26 cellular contexts compared by ENCODE assay signal in the genomic region with DNA sequence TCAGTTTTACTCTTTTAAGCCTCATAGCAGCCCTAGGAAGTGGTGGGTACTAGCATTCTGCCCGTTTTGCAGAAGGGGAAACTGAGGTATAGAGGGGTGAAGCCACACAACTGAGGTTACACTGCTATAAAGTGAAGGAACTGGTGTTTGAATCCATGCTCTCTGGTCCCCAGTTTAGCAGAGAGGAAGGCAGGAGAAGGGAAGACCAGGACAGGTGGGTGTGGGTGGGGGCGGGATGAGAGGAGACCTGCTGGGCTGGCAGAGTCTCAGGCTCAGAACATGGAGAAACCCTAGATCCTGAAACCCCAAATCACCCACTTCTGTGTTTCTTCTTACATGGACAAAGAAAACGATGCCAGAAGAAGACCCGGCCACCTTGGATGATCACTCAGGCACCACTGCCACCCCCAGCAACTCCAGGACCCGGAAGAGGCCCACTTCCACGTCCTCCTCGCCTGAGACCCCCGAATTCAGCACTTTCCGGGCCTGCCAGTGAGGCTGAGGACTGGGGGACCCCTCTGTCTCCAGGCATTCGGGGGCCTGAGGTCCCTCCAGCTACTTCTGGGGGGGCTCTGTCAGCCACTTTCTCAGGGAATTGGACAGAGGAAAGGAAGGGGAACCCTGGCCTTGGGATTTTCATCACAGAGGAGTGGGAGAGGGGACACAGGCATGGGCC. TPM values are rescaled to one million over a fixed set of nuclear protein-coding genes. Genes with fewer than 3 reads are reported as not detected.
DNase-seq lines count a peak whose midpoint lies in the region; ATAC-seq and TF ChIP-seq lines count a peak whose summit lies in the region.
"Had no signal": no experiment of that assay in that cellular context is flagged by ENCODE, and none has a peak within 500 bp of the region (broad histone marks: within the 10 kb centered on the region; RNA-seq: fewer than 3 reads in every experiment).

No MANE protein-coding gene starts in this region.

- H3K4me3 ChIP-seq in spleen (no peak overlapping the region), right atrium auricular region (no peak overlapping the region)
- H3K4me3 ChIP-seq: ascending aorta had no signal

- H3K36me3 Mint-ChIP-seq in activated T-cell treated with anti-CD3 and anti-CD28 coated beads, Interleukin-2, amount 50 U/mL, for 72 hours (ENCODE audit: insufficient read depth in 2 of 2), result peaks cover 0 to 1% of the 10 kb centered on the region in 2 donors
- H3K36me3 Mint-ChIP-seq in activated T-cell treated with anti-CD3 and anti-CD28 coated beads, Interleukin-2, amount 50 U/mL, for 24 hours (ENCODE audit: low read depth), result peaks cover 12% of the 10 kb centered on the region
- peaks cover 3% of the 10 kb centered on the region for H3K36me3 Mint-ChIP-seq in endothelial cell (ENCODE audit: low read depth, unreplicated experiment)
- H3K36me3 Mint-ChIP-seq: CD4-positive, CD25-positive, alpha-beta regulatory T cell; T-cell had no signal

- no peak for TF ChIP-seq CTCF in RWPE1 (conservative IDR thresholded peaks at IDR 0.05; ENCODE audit: low read depth)
- no peak for TF ChIP-seq CTCF in endothelial cell (IDR thresholded peaks at IDR 0.05; ENCODE audit: unreplicated experiment)
- no peak for TF ChIP-seq CTCF in spleen (IDR thresholded peaks at IDR 0.05 in 8 of 11, conservative IDR thresholded peaks at IDR 0.05 in 3 of 11)
- TF ChIP-seq CTCF in right atrium auricular region (IDR thresholded peaks at IDR 0.05), result no peak

- H3K4me1 ChIP-seq in spleen, result peaks cover 4 to 68% (median 40%) of the 10 kb centered on the region in 6 donors
- peaks cover 0 to 26% of the 10 kb centered on the region in 2 donors for H3K4me1 ChIP-seq in right atrium auricular region

- H3K4me3 Mint-ChIP-seq in activated T-cell treated with anti-CD3 and anti-CD28 coated beads, Interleukin-2, amount 50 U/mL, for 72 hours, result no peak overlapping the region
- no peak overlapping the region for H3K4me3 Mint-ChIP-seq in activated T-cell treated with anti-CD3 and anti-CD28 coated beads, Interleukin-2, amount 50 U/mL, for 24 hours
- H3K4me3 Mint-ChIP-seq in endothelial cell (ENCODE audit: unreplicated experiment), result no peak overlapping the region

- intact Hi-C loops in spleen (cut with DNase I; ENCODE audit: low total_unique reads), result no loop called here

- 86 to 96% (median 92%) methylated on average over 10 of the region's 10 CpGs for WGBS in spleen, 5 donors

- peaks cover 46% of the 10 kb centered on the region for H3K4me1 Mint-ChIP-seq in activated T-cell treated with anti-CD3 and anti-CD28 coated beads, Interleukin-2, amount 50 U/mL, for 72 hours (ENCODE audit: low read depth)
- H3K4me1 Mint-ChIP-seq in activated T-cell treated with anti-CD3 and anti-CD28 coated beads, Interleukin-2, amount 50 U/mL, for 24 hours (ENCODE audit: low read depth), result peaks cover 34% of the 10 kb centered on the region
- H3K4me1 Mint-ChIP-seq in endothelial cell (ENCODE audit: unreplicated experiment), result peaks cover 11% of the 10 kb centered on the region

- no peak for TF ChIP-seq POLR2A in spleen (IDR thresholded peaks at IDR 0.05)

- no peak for DNase-seq in activated T-cell treated with anti-CD3 and anti-CD28 coated beads, Interleukin-2, amount 50 U/mL, for 72 hours
- DNase-seq in activated T-cell treated with anti-CD3 and anti-CD28 coated beads, Interleukin-2, amount 50 U/mL, for 24 hours, result no peak
- no peak for DNase-seq in RWPE1 (ENCODE audit: low spot score)
- no peak for DNase-seq in endothelial cell (ENCODE audit: low spot score)
- peak; percentile 80 for DNase-seq in spleen
- no peak for DNase-seq in NCI-H2196 (lab: John Stamatoyannopoulos, UW; ENCODE audit: unreplicated experiment)
- DNase-seq in right atrium auricular region (ENCODE audit: low spot score), result no peak
- no peak for DNase-seq in NCI-H446 (lab: John Stamatoyannopoulos, UW)
- DNase-seq: activated effector memory CD4-positive, alpha-beta T cell treated with Interleukin-2 at 50 U/mL for 16 hours; CD4-positive, CD25-positive, alpha-beta regulatory T cell; cerebellar nuclear complex; effector memory CD4-positive, alpha-beta T cell; mesendoderm; NCI-H1092 treated with DMSO at 0.1 percent for 48 hours; NCI-H2029 treated with DMSO at 0.1 percent for 48 hours; NCI-H510A; SHP77; stimulated activated CD4-positive, alpha-beta T cell treated with anti-CD3 and anti-CD28 coated beads, Interleukin-12 subunit alpha, Interleukin-12 subunit beta, amount 100 ng/mL, for 4 hours had no signal

- H3K27me3 ChIP-seq in spleen (replicated peaks in 1 of 7), result peaks cover 0 to 4% (median 0%) of the 10 kb centered on the region in 7 donors
- H3K27me3 ChIP-seq in right atrium auricular region, result no peaks in the 10 kb centered on the region
- H3K27me3 ChIP-seq: ascending aorta had no signal

- H3K27ac ChIP-seq in RWPE1 (peak overlapping the region; percentile 87), spleen (peak overlapping the region in 4 of 8 donors; percentile 63 to 85 (median 82)), right atrium auricular region (no peak overlapping the region)
- H3K27ac ChIP-seq: ascending aorta had no signal

- ATAC-seq in activated T-cell treated with anti-CD3 and anti-CD28 coated beads, Interleukin-2, amount 50 U/mL, for 72 hours (replicated peaks in 1 of 2), result no peak
- ATAC-seq: T-cell, WTC11 had no signal

- H3K9me3 Mint-ChIP-seq in activated T-cell treated with anti-CD3 and anti-CD28 coated beads, Interleukin-2, amount 50 U/mL, for 72 hours, result no peaks in the 10 kb centered on the region
- H3K9me3 Mint-ChIP-seq in activated T-cell treated with anti-CD3 and anti-CD28 coated beads, Interleukin-2, amount 50 U/mL, for 24 hours, result no peaks in the 10 kb centered on the region
- H3K9me3 Mint-ChIP-seq in endothelial cell (ENCODE audit: unreplicated experiment), result no peaks in the 10 kb centered on the region
- H3K9me3 Mint-ChIP-seq: CD4-positive, CD25-positive, alpha-beta regulatory T cell; T-cell; WTC11 had no signal

- CTCF ChIA-PET in RWPE1 (lab: Yijun Ruan, JAX), result no interaction called here

- H3K9me3 ChIP-seq in spleen (no peaks in the 10 kb centered on the region), right atrium auricular region (no peaks in the 10 kb centered on the region)
- H3K9me3 ChIP-seq: ascending aorta had no signal

- no peaks in the 10 kb centered on the region for H3K27me3 Mint-ChIP-seq in activated T-cell treated with anti-CD3 and anti-CD28 coated beads, Interleukin-2, amount 50 U/mL, for 72 hours (ENCODE audit: low read depth)
- H3K27me3 Mint-ChIP-seq in activated T-cell treated with anti-CD3 and anti-CD28 coated beads, Interleukin-2, amount 50 U/mL, for 24 hours, result no peaks in the 10 kb centered on the region
- H3K27me3 Mint-ChIP-seq in endothelial cell (ENCODE audit: unreplicated experiment), result peaks cover 20% of the 10 kb centered on the region
- H3K27me3 Mint-ChIP-seq: T-cell had no signal

- peak overlapping the region; percentile 16 for H3K27ac Mint-ChIP-seq in activated T-cell treated with anti-CD3 and anti-CD28 coated beads, Interleukin-2, amount 50 U/mL, for 72 hours
- no peak overlapping the region for H3K27ac Mint-ChIP-seq in activated T-cell treated with anti-CD3 and anti-CD28 coated beads, Interleukin-2, amount 50 U/mL, for 24 hours
- H3K27ac Mint-ChIP-seq in endothelial cell (ENCODE audit: unreplicated experiment), result peak overlapping the region; percentile 36

- POLR2A ChIA-PET in RWPE1 (lab: Yijun Ruan, JAX; ENCODE audit: low non-redundant PET), result no interaction called here

- peaks cover 0 to 22% (median 0%) of the 10 kb centered on the region in 6 donors for H3K36me3 ChIP-seq in spleen
- no peaks in the 10 kb centered on the region for H3K36me3 ChIP-seq in right atrium auricular region
- H3K36me3 ChIP-seq: ascending aorta had no signal

RNA-seq across cellular contexts. Expression of a gene that starts 2.3 kb away (rescaled TPM):
- total RNA-seq in activated T-cell treated with anti-CD3 and anti-CD28 coated beads, Interleukin-2, amount 50 U/mL, for 72 hours, result 10 to 100 TPM; 85.0 to 99.5 TPM
- 63.2 TPM for total RNA-seq in endothelial cell (ENCODE audit: unreplicated experiment)
- total RNA-seq in spleen, result 10 to 100 TPM; 18.2 to 32.0 (median 29.4) TPM
- polyA plus RNA-seq in spleen, result 10 to 100 TPM; 13.6 to 25.7 (median 13.7) TPM
- 10 to 100 TPM; 15.3 to 19.8 TPM for total RNA-seq in right atrium auricular region

RNA-seq across cellular contexts. Expression of a gene that starts 20.8 kb away (rescaled TPM):
- total RNA-seq in activated T-cell treated with anti-CD3 and anti-CD28 coated beads, Interleukin-2, amount 50 U/mL, for 72 hours, result 1 to 10 TPM; 6.2 to 9.9 TPM
- total RNA-seq in endothelial cell (ENCODE audit: unreplicated experiment) (not detected), spleen (10 to 100 TPM; 11.7 to 48.1 (median 20.3) TPM), right atrium auricular region (1 to 10 TPM in 1 of 2 donors, not detected in 1; 1.5 TPM)
- polyA plus RNA-seq in spleen, result 10 to 100 TPM; 10.2 to 15.9 (median 12.1) TPM
- total RNA-seq: A673, ascending aorta, glomerular endothelial cell, LHCN-M2, temporal lobe, WTC11 had no signal
- polyA plus RNA-seq: neural cell had no signal

RNA-seq across cellular contexts. Expression of a gene that starts 33.0 kb away (rescaled TPM):
- total RNA-seq in activated T-cell treated with anti-CD3 and anti-CD28 coated beads, Interleukin-2, amount 50 U/mL, for 72 hours, result 10 to 100 TPM; 19.6 to 21.1 TPM
- 22.1 TPM for total RNA-seq in endothelial cell (ENCODE audit: unreplicated experiment)
- 10 to 100 TPM; 15.2 to 30.5 (median 18.7) TPM for total RNA-seq in spleen
- polyA plus RNA-seq in spleen, result 10 to 100 TPM; 13.1 to 21.7 (median 19.8) TPM
- 10 to 100 TPM; 39.3 to 50.9 TPM for total RNA-seq in right atrium auricular region

RNA-seq across cellular contexts. Expression of a gene that starts 59.4 kb away (rescaled TPM):
- total RNA-seq in activated T-cell treated with anti-CD3 and anti-CD28 coated beads, Interleukin-2, amount 50 U/mL, for 72 hours, result 10 to 100 TPM; 47.0 to 47.9 TPM
- total RNA-seq in endothelial cell (ENCODE audit: unreplicated experiment), result 51.4 TPM
- 10 to 100 TPM; 24.1 to 42.3 (median 29.8) TPM for total RNA-seq in spleen
- polyA plus RNA-seq in spleen, result 10 to 100 TPM; 12.5 to 28.6 (median 16.8) TPM
- 10 to 100 TPM; 23.4 to 34.3 TPM for total RNA-seq in right atrium auricular region

RNA-seq across cellular contexts. Expression of a gene that starts 59.6 kb away (rescaled TPM):
- 10 to 100 TPM; 20.3 to 20.9 TPM for total RNA-seq in activated T-cell treated with anti-CD3 and anti-CD28 coated beads, Interleukin-2, amount 50 U/mL, for 72 hours
- 18.3 TPM for total RNA-seq in endothelial cell (ENCODE audit: unreplicated experiment)
- total RNA-seq in spleen, result 10 to 100 TPM; 18.0 to 24.3 (median 21.3) TPM
- polyA plus RNA-seq in spleen, result 10 to 100 TPM in 2 of 3 donors, 1 to 10 TPM in 1; 6.8 to 15.1 (median 12.9) TPM
- 10 to 100 TPM; 16.5 to 22.0 TPM for total RNA-seq in right atrium auricular region
